In the genomic region with DNA sequence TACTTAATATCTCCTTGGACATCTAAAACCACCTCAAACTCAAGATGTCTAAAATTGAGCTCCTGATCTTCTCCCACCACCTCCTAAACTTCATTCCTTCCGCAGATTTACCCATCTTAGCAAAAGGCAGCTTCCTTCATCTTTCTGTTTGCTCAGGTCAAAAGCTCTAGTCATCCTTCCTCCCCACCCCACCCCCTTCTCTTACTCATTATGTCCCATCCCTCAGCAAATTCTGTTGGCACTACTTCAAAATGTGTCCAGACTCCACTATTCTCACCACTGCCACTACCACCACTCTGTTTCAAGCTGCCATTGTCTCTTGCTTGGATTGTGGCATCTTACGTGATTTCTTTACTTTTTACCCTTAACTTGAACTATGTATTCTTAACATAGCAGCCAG, we compare ENCODE assay signal across 19 cellular contexts. TPM values are rescaled to one million over a fixed set of nuclear protein-coding genes. Genes with fewer than 3 reads are reported as not detected.
DNase-seq lines count a peak whose midpoint lies in the region; ATAC-seq and TF ChIP-seq lines count a peak whose summit lies in the region.
"Had no signal": no experiment of that assay in that cellular context is flagged by ENCODE, and none has a peak within 500 bp of the region (broad histone marks: within the 10 kb centered on the region; RNA-seq: fewer than 3 reads in every experiment).

No MANE protein-coding gene starts in this region.

- POLR2A ChIA-PET in PC-3 (lab: Charles Lee; ENCODE audit: unreplicated experiment) = no interaction called here

- ATAC-seq in PC-3 (peak; percentile 74), heart right ventricle (no peak)

- H3K36me3 ChIP-seq in BLaER1 (no peaks in the 10 kb centered on the region), PC-3 (ENCODE audit: low read depth, low read length) (no peaks in the 10 kb centered on the region), heart right ventricle (no peaks in the 10 kb centered on the region), testis (ENCODE audit: low read depth, missing control alignments) (no peaks in the 10 kb centered on the region)
- H3K36me3 ChIP-seq: BE2C had no signal

- no peak for TF ChIP-seq CTCF in PC-3 (conservative IDR thresholded peaks at IDR 0.05; ENCODE audit: low read depth, low read length)
- no peak for TF ChIP-seq CTCF in heart right ventricle (IDR thresholded peaks at IDR 0.05)
- TF ChIP-seq CTCF in testis (IDR thresholded peaks at IDR 0.05) = no peak

- peak overlapping the region; percentile 78 for H3K4me2 ChIP-seq in BLaER1
- H3K4me2 ChIP-seq in PC-3 (ENCODE audit: low read length) = peak overlapping the region; percentile 27; the same call in 1 of the 2 replicates

- H2AFZ ChIP-seq in PC-3 (ENCODE audit: low read length) = 0 out of 2 replicates have a peak overlapping the region, but pooled peaks have one; percentile 20

- H3K27me3 ChIP-seq in BLaER1 = no peaks in the 10 kb centered on the region
- no peaks in the 10 kb centered on the region for H3K27me3 ChIP-seq in PC-3 (ENCODE audit: low read length)
- no peaks in the 10 kb centered on the region for H3K27me3 ChIP-seq in heart right ventricle
- H3K27me3 ChIP-seq in testis = no peaks in the 10 kb centered on the region

- no peaks in the 10 kb centered on the region for H4K20me1 ChIP-seq in BLaER1
- H4K20me1 ChIP-seq in PC-3 (ENCODE audit: low read length) = no peaks in the 10 kb centered on the region

- H3K9ac ChIP-seq in BLaER1 (no peak overlapping the region), PC-3 (ENCODE audit: low read length) (no peak overlapping the region)

- CTCF ChIA-PET in PC-3 (lab: Charles Lee) = no interaction called here

- H3K9me2 ChIP-seq in PC-3 (replicated peaks; ENCODE audit: low read length) = no peaks in the 10 kb centered on the region

- H3K79me2 ChIP-seq in PC-3 (ENCODE audit: low read length) = no peaks in the 10 kb centered on the region

- H3F3A ChIP-seq in PC-3 (ENCODE audit: low read length, unreplicated experiment) = no peaks in the 10 kb centered on the region

- H3K4me3 ChIP-seq in BLaER1 (no peak overlapping the region), PC-3 (ENCODE audit: low read length) (no peak overlapping the region), heart right ventricle (no peak overlapping the region), testis (no peak overlapping the region)

- no TSS peak for BruUV-seq in PC-3 (replicated peaks; lab: Mats Ljungman, UMichigan)

- no peak for TF ChIP-seq POLR2A in testis (IDR thresholded peaks at IDR 0.05)

- WGBS in heart right ventricle, 2 donors = 50 to 95% methylated on average over 2 of the region's 2 CpGs
- 47 to 93% methylated on average over 2 of the region's 2 CpGs for WGBS in testis, 2 donors

- DNase-seq in ELR (ENCODE audit: low read depth) (peak; percentile 45), PC-3 (peak; percentile 68), kidney tubule cell (ENCODE audit: low spot score) (peak; percentile 44), heart right ventricle (no peak), NCI-H510A (lab: John Stamatoyannopoulos, UW) (no peak), cerebellum (ENCODE audit: low spot score) (no peak), testis (no peak)
- DNase-seq: BE2C; Caco-2; CD4-positive, alpha-beta T cell; DMS 273 treated with DMSO at 0.1 percent for 48 hours; NCI-H1092; NCI-H146; NCI-H2029; NCI-H345; NCI-H524 treated with DMSO at 0.1 percent for 48 hours; OCI-M1; Right ventricle myocardium superior had no signal

- intact Hi-C loops in PC-3 (cut with micrococcal nuclease) = loop anchor here (5.0 kb wide), 1 partner anchor 72 kb away; no protein-coding TSS in a partner anchor
- intact Hi-C loops in heart right ventricle (cut with DNase I) = no loop called here
- intact Hi-C loops in testis (cut with DNase I; ENCODE audit: low total_unique reads) = no loop called here

- peaks cover 65% of the 10 kb centered on the region for H3K4me1 ChIP-seq in BLaER1
- H3K4me1 ChIP-seq in PC-3 (ENCODE audit: insufficient read depth, low read length) = peaks cover 16% of the 10 kb centered on the region
- peaks cover 0 to 12% (median 0%) of the 10 kb centered on the region in 9 donors for H3K4me1 ChIP-seq in heart right ventricle
- H3K4me1 ChIP-seq in testis = no peaks in the 10 kb centered on the region
- H3K4me1 ChIP-seq: BE2C had no signal

- H3K9me3 ChIP-seq in BLaER1 (no peaks in the 10 kb centered on the region), PC-3 (ENCODE audit: low read length) (no peaks in the 10 kb centered on the region), heart right ventricle (no peaks in the 10 kb centered on the region), testis (no peaks in the 10 kb centered on the region)
- H3K9me3 ChIP-seq: BE2C, Caco-2 had no signal

- H3K27ac ChIP-seq in BLaER1 (peak overlapping the region; percentile 57), PC-3 (ENCODE audit: low read length) (0 out of 2 replicates have a peak overlapping the region, but pooled peaks have one; percentile 8), heart right ventricle (peak overlapping the region in 2 of 10 donors; percentile 18 to 57), testis (no peak overlapping the region)

RNA-seq across cellular contexts. Expression of a gene that starts 59.2 kb away (rescaled TPM):
- 35.3 and 42.4 TPM in 2 replicates for total RNA-seq in PC-3 (2014; rRNA removed)
- total RNA-seq in heart right ventricle = 10 to 100 TPM; 17.4 to 28.0 (median 23.4) TPM
- polyA plus RNA-seq in heart right ventricle = 10 to 100 TPM in 1 of 2 donors, 1 to 10 TPM in 1; 6.8 to 21.5 TPM
- 222 TPM for total RNA-seq in cerebellum
- 10 to 100 TPM; 59.3 to 65.4 TPM for total RNA-seq in testis
- polyA plus RNA-seq in testis (ENCODE audit: insufficient read depth, low read depth, low replicate concordance) = 32.3 TPM

Comparison
In these comparisons a context has a peak if more than half of its experiments do, and no peak if none do; other contexts are left out.
1. H3K27ac ChIP-seq: peak in BLaER1 (single experiment) and PC-3 (single experiment); none in testis (0 of 2).
2. DNase-seq: peak in ELR (single experiment), PC-3 (single experiment) and kidney tubule cell (single experiment); none in heart right ventricle (0 of 2), NCI-H510A (single experiment), cerebellum (single experiment) and testis (single experiment).